ENCODE assay signal across 2 cellular contexts in genomic region chr22:21764038-21764804, GRCh38.
TF ChIP-seq lines count a peak whose summit lies in the region.

No MANE protein-coding gene starts in this region.

TF ChIP-seq in WTC11, 78 proteins besides CTCF, POLR2A, EP300 and RAD21 (continues in another document):
- TF ChIP-seq ZNF532 (CRISPR knock-in tag; IDR thresholded peaks at IDR 0.05; ENCODE audit: borderline replicate concordance) (no peak), TCF7 (CRISPR knock-in tag; IDR thresholded peaks at IDR 0.05; ENCODE audit: low read depth) (no peak), FOXJ3 (CRISPR knock-in tag; IDR thresholded peaks at IDR 0.05; ENCODE audit: borderline replicate concordance) (no peak), PRDM15 (CRISPR knock-in tag; IDR thresholded peaks at IDR 0.05) (no peak), MXD4 (CRISPR knock-in tag; IDR thresholded peaks at IDR 0.05; ENCODE audit: borderline replicate concordance) (no peak), KAT7 (CRISPR knock-in tag; IDR thresholded peaks at IDR 0.05; ENCODE audit: borderline replicate concordance) (no peak), HMGA2 (CRISPR knock-in tag; IDR thresholded peaks at IDR 0.05) (no peak), ZMAT4 (CRISPR knock-in tag; IDR thresholded peaks at IDR 0.05) (no peak), TP53 (CRISPR knock-in tag; IDR thresholded peaks at IDR 0.05) (no peak), E2F5 (CRISPR knock-in tag; IDR thresholded peaks at IDR 0.05) (no peak), OVOL2 (CRISPR knock-in tag; IDR thresholded peaks at IDR 0.05; ENCODE audit: borderline replicate concordance) (no peak), ZNF671 (CRISPR knock-in tag; IDR thresholded peaks at IDR 0.05) (no peak), NR1H2 (CRISPR knock-in tag; IDR thresholded peaks at IDR 0.05) (no peak), HMGXB4 (CRISPR knock-in tag; IDR thresholded peaks at IDR 0.05) (no peak)

TF ChIP-seq in K562, 482 proteins besides CTCF, POLR2A, EP300 and RAD21 (continued from another document):
- peak; percentile 81 for TF ChIP-seq HMGXB4 (CRISPR knock-in tag; IDR thresholded peaks at IDR 0.05)
- TF ChIP-seq MTF1 (CRISPR knock-in tag; IDR thresholded peaks at IDR 0.05; ENCODE audit: borderline replicate concordance): no peak
- no peak for TF ChIP-seq ZBTB33 (CRISPR knock-in tag; IDR thresholded peaks at IDR 0.05)
- no peak for TF ChIP-seq ERF (CRISPR knock-in tag; IDR thresholded peaks at IDR 0.05)
- TF ChIP-seq PTTG1 (tag; IDR thresholded peaks at IDR 0.05; ENCODE audit: low read depth): no peak
- TF ChIP-seq MLX (CRISPR knock-in tag; conservative IDR thresholded peaks at IDR 0.05): peak in 1 of 2 experiments; percentile 17; a peak in 1 of 4 replicates
- TF ChIP-seq STAT5B (CRISPR knock-in tag; IDR thresholded peaks at IDR 0.05): no peak
- TF ChIP-seq SUPT5H (IDR thresholded peaks at IDR 0.05): no peak
- TF ChIP-seq RBM14 (IDR thresholded peaks at IDR 0.05; ENCODE audit: borderline replicate concordance, insufficient read depth, low read depth, low read length): no peak
- TF ChIP-seq ZKSCAN1 (IDR thresholded peaks at IDR 0.05; ENCODE audit: low read depth, low read length): no peak
- TF ChIP-seq ZNF518B (CRISPR knock-in tag; IDR thresholded peaks at IDR 0.05): no peak
- no peak for TF ChIP-seq ELF2 (CRISPR knock-in tag; IDR thresholded peaks at IDR 0.05)
- no peak for TF ChIP-seq SMAD4 (CRISPR knock-in tag; conservative IDR thresholded peaks at IDR 0.05)
- no peak for TF ChIP-seq POLR3A (IDR thresholded peaks at IDR 0.05; ENCODE audit: borderline replicate concordance, extremely low read depth, insufficient read depth, insufficient read length)
- no peak for TF ChIP-seq ATF3 (IDR thresholded peaks at IDR 0.05)
- 0 out of 2 replicates have a peak, but pooled peaks have one; percentile 65 for TF ChIP-seq ATF3 (CRISPR knock-in tag; conservative IDR thresholded peaks at IDR 0.05)
- no peak for TF ChIP-seq VEZF1 (CRISPR knock-in tag; IDR thresholded peaks at IDR 0.05)
- TF ChIP-seq ZNF584 (CRISPR knock-in tag; IDR thresholded peaks at IDR 0.05; ENCODE audit: low read depth): no peak
- TF ChIP-seq ARID3A (IDR thresholded peaks at IDR 0.05; ENCODE audit: borderline replicate concordance, low read depth, low read length): no peak
- TF ChIP-seq E2F1 (CRISPR knock-in tag; IDR thresholded peaks at IDR 0.05): peak; percentile 59; the same call in 1 of the 2 replicates
- TF ChIP-seq MEF2A (IDR thresholded peaks at IDR 0.05; ENCODE audit: control insufficient read depth, low read depth, low read length): no peak
- TF ChIP-seq NCOA6 (IDR thresholded peaks at IDR 0.05): no peak
- no peak for TF ChIP-seq PATZ1 (CRISPR knock-in tag; IDR thresholded peaks at IDR 0.05; ENCODE audit: borderline replicate concordance)
- no peak for TF ChIP-seq BMI1 (IDR thresholded peaks at IDR 0.05; ENCODE audit: low read length)
- TF ChIP-seq EHMT2 (IDR thresholded peaks at IDR 0.05): no peak
- no peak for TF ChIP-seq SOX6 (IDR thresholded peaks at IDR 0.05)
- TF ChIP-seq ZSCAN32 (CRISPR knock-in tag; IDR thresholded peaks at IDR 0.05): no peak
- no peak for TF ChIP-seq RHOXF2B (CRISPR knock-in tag; conservative IDR thresholded peaks at IDR 0.05)
